Comparison of ENCODE assay signal across 16 cellular contexts in the genomic region with DNA sequence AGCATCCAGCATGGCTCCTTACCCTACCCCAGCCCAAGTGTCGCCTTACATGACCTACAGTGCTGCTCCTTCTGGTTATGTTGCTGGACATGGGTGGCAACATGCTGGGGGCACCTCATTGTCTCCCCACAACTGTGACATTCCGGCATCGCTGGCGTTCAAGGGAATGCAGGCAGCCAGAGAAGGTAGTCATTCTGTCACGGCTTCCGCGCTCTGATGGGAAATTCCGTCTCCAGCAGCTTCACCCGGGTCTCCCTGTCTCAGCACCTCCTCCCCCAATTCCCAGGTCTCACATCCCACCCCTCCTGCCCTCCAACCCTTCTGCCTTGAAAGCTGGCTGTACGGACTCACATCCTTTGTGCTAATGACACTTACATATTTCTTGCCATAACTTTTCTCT. TPM values are rescaled to one million over a fixed set of nuclear protein-coding genes. Genes with fewer than 3 reads are reported as not detected.
A peak's percentile ranks its signal among the peaks of the same experiment; 100 is the strongest.
DNase-seq lines count a peak whose midpoint lies in the region; ATAC-seq and TF ChIP-seq lines count a peak whose summit lies in the region.
"Had no signal": no experiment of that assay in that cellular context is flagged by ENCODE, and none has a peak within 500 bp of the region (broad histone marks: within the 10 kb centered on the region; RNA-seq: fewer than 3 reads in every experiment).

No MANE protein-coding gene starts in this region.

- no peak for DNase-seq in esophagus squamous epithelium (lab: John Stamatoyannopoulos, UW)
- DNase-seq in nephron progenitor cell: peak; percentile 44
- DNase-seq in C1 segment of cervical spinal cord (lab: John Stamatoyannopoulos, UW): no peak
- DNase-seq in type B pancreatic cell (ENCODE audit: extremely low spot score, unreplicated experiment): no peak
- no peak for DNase-seq in sciatic nerve (ENCODE audit: low spot score)
- no peak for DNase-seq in activated CD4-positive, alpha-beta T cell treated with anti-CD3 and anti-CD28 coated beads for 4 hours
- DNase-seq: CD4-positive, alpha-beta T cell; Kasumi-1; NCI-H1092 treated with DMSO at 0.1 percent for 48 hours; NCI-H526; SHP77; SK-N-SH had no signal

- intact Hi-C loops in esophagus squamous epithelium (cut with DNase I): no loop called here
- intact Hi-C loops in sciatic nerve (cut with DNase I): no loop called here

- no peak overlapping the region for H3K27ac ChIP-seq in HUES6 (ENCODE audit: low read depth, low read length)
- peak overlapping the region; percentile 17 to 96 (median 66) for H3K27ac ChIP-seq in esophagus squamous epithelium

- no peaks in the 10 kb centered on the region for H3K9me3 Mint-ChIP-seq in nephron progenitor cell
- no peaks in the 10 kb centered on the region for H3K9me3 Mint-ChIP-seq in type B pancreatic cell
- H3K9me3 Mint-ChIP-seq: CD4-positive, alpha-beta T cell; IgD-negative memory B cell had no signal

- peak overlapping the region; percentile 38 for H3K4me3 ChIP-seq in HUES6 (ENCODE audit: low read depth, low read length)
- H3K4me3 ChIP-seq in esophagus squamous epithelium: no peak overlapping the region

- TF ChIP-seq POLR2A in esophagus squamous epithelium (IDR thresholded peaks at IDR 0.05): no peak

- TF ChIP-seq CTCF in esophagus squamous epithelium (IDR thresholded peaks at IDR 0.05): no peak
- TF ChIP-seq CTCF in nephron progenitor cell (IDR thresholded peaks at IDR 0.05): no peak
- no peak for TF ChIP-seq CTCF in type B pancreatic cell (conservative IDR thresholded peaks at IDR 0.05)

- H3K36me3 ChIP-seq in HUES6 (ENCODE audit: control insufficient read depth, insufficient read depth, low read length): no peaks in the 10 kb centered on the region
- peaks cover 0 to 38% (median 0%) of the 10 kb centered on the region in 3 donors for H3K36me3 ChIP-seq in esophagus squamous epithelium

- H3K36me3 Mint-ChIP-seq in nephron progenitor cell (ENCODE audit: low read depth) (peaks cover 21% of the 10 kb centered on the region), type B pancreatic cell (no peaks in the 10 kb centered on the region)
- H3K36me3 Mint-ChIP-seq: IgD-negative memory B cell had no signal

- H3K27me3 ChIP-seq in HUES6 (ENCODE audit: control insufficient read depth, insufficient read depth, low read length): peaks cover 15% of the 10 kb centered on the region
- H3K27me3 ChIP-seq in esophagus squamous epithelium: peaks cover 0 to 49% (median 0%) of the 10 kb centered on the region in 4 donors

- H3K4me1 Mint-ChIP-seq in nephron progenitor cell (peaks cover 40% of the 10 kb centered on the region), type B pancreatic cell (ENCODE audit: unreplicated experiment) (peaks cover 2% of the 10 kb centered on the region)
- H3K4me1 Mint-ChIP-seq: B cell, IgD-negative memory B cell had no signal

- ATAC-seq in sciatic nerve: no peak

- H3K9ac ChIP-seq in HUES6 (ENCODE audit: low read length): no peak overlapping the region
- H3K9ac ChIP-seq: SK-N-SH had no signal

- H3K9me3 ChIP-seq in HUES6 (ENCODE audit: control insufficient read depth, insufficient read depth, low read depth, low read length) (no peaks in the 10 kb centered on the region), esophagus squamous epithelium (no peaks in the 10 kb centered on the region)
- H3K9me3 ChIP-seq: SK-N-SH had no signal

- 32 to 45% methylated on average over 10 of the region's 10 CpGs for WGBS in esophagus squamous epithelium, 2 donors

- H3K4me3 Mint-ChIP-seq in nephron progenitor cell (peak overlapping the region; percentile 74), type B pancreatic cell (no peak overlapping the region)
- H3K4me3 Mint-ChIP-seq: B cell; CD4-positive, alpha-beta T cell; IgD-negative memory B cell had no signal

- H3K27me3 Mint-ChIP-seq in nephron progenitor cell (ENCODE audit: low read depth, poor library complexity) (peaks cover 7% of the 10 kb centered on the region), type B pancreatic cell (peaks cover 72% of the 10 kb centered on the region)

- H3K27ac Mint-ChIP-seq in nephron progenitor cell (no peak overlapping the region), type B pancreatic cell (no peak overlapping the region)
- H3K27ac Mint-ChIP-seq: B cell; CD4-positive, alpha-beta T cell had no signal

- H3K4me1 ChIP-seq in HUES6 (ENCODE audit: control insufficient read depth, insufficient read depth, low read length) (peaks cover 16% of the 10 kb centered on the region), esophagus squamous epithelium (peaks cover 0 to 78% (median 0%) of the 10 kb centered on the region in 3 donors)

RNA-seq across cellular contexts. Expression of a gene that starts 14.6 kb away (rescaled TPM):
- total RNA-seq in esophagus squamous epithelium: 100 to 1,000 TPM in 2 of 4 donors, 10 to 100 TPM in 2; 70.1 to 152 (median 100) TPM
- 5.6 and 6.3 TPM in 2 replicates for total RNA-seq in type B pancreatic cell (ENCODE audit: low replicate concordance)
- total RNA-seq in sciatic nerve: 5.3 TPM
- total RNA-seq: B cell; CD4-positive, alpha-beta T cell; G401 had no signal
